Comparison of ENCODE assay signal across 9 cellular contexts in the genomic region with DNA sequence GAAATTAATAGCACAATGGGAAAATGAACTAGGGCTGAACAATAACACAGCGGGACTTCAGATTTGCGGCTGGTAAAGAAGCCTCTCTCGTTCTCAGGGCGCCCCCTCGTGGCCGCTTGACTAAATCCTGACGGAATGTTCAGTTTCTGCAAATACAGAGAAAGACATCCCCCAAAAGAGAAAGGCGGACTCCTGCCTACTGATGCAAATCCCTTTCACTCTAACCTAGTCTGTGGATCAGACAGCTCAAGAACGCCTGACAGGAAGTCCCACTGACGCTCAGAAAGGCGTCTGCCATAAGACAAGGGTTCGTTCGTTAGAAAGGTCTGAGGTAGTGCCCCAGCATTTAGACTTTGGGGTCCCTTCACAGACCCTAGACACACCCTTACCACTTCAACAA. TPM values are rescaled to one million over a fixed set of nuclear protein-coding genes. Genes with fewer than 3 reads are reported as not detected.
DNase-seq lines count a peak whose midpoint lies in the region; ATAC-seq and TF ChIP-seq lines count a peak whose summit lies in the region.
"Had no signal": no experiment of that assay in that cellular context is flagged by ENCODE, and none has a peak within 500 bp of the region (broad histone marks: within the 10 kb centered on the region; RNA-seq: fewer than 3 reads in every experiment).

No MANE protein-coding gene starts in this region.

- H3K27ac Mint-ChIP-seq in CD14-positive monocyte: no peak overlapping the region
- peak overlapping the region; percentile 0 for H3K27ac Mint-ChIP-seq in endodermal cell

- peak; percentile 51 for ATAC-seq in HG03571 (IDR thresholded peaks at IDR 0.05; ENCODE audit: unreplicated experiment)
- no peak for ATAC-seq in HG03039 (IDR thresholded peaks at IDR 0.05; ENCODE audit: unreplicated experiment)

- no peaks in the 10 kb centered on the region for H3K27me3 ChIP-seq in endodermal cell (ENCODE audit: control insufficient read depth, insufficient read depth, low read length, poor library complexity, severe bottlenecking)

- TF ChIP-seq CTCF in CD14-positive monocyte (IDR thresholded peaks at IDR 0.05) (peak; percentile 90), endodermal cell (conservative IDR thresholded peaks at IDR 0.05) (peak; percentile 96)

- H3K36me3 ChIP-seq in endodermal cell (ENCODE audit: control insufficient read depth, insufficient read depth, low read length): peaks cover 21% of the 10 kb centered on the region

- H3K27me3 Mint-ChIP-seq in CD14-positive monocyte (ENCODE audit: low read depth in 3 of 3): peaks cover 58 to 73% (median 60%) of the 10 kb centered on the region in 3 donors
- H3K27me3 Mint-ChIP-seq in endodermal cell (ENCODE audit: insufficient read depth): peaks cover 2% of the 10 kb centered on the region

- peak overlapping the region; percentile 93 for H3K9ac ChIP-seq in endodermal cell (ENCODE audit: extremely low read depth, low read length, poor library complexity, severe bottlenecking)

- DNase-seq in CD14-positive monocyte (ENCODE audit: low spot score) (no peak), NCI-H82 treated with DMSO at 0.1 percent for 48 hours (lab: John Stamatoyannopoulos, UW; ENCODE audit: unreplicated experiment) (peak; percentile 62), endodermal cell (peak; percentile 98), mesenteric fat pad (ENCODE audit: low spot score) (peak; percentile 95)
- DNase-seq in activated CD8-positive, alpha-beta memory T cell treated with anti-CD3 and anti-CD28 coated beads for 4 hours (ENCODE audit: low read depth in 2 of 2): peak; percentile 35 to 38
- DNase-seq in stimulated activated CD8-positive, alpha-beta memory T cell treated with anti-CD3 and anti-CD28 coated beads, Interleukin-12 subunit alpha, Interleukin-12 subunit beta, amount 100 ng/mL, for 24 hours (ENCODE audit: extremely low read depth): peak; percentile 42

- H3K9me3 ChIP-seq in endodermal cell (ENCODE audit: control insufficient read depth, low read length): no peaks in the 10 kb centered on the region

- H3K27ac ChIP-seq in endodermal cell (ENCODE audit: low read depth, low read length): no peak overlapping the region

- H3K9me3 Mint-ChIP-seq in CD14-positive monocyte: peaks cover 0 to 11% (median 5%) of the 10 kb centered on the region in 7 donors
- no peaks in the 10 kb centered on the region for H3K9me3 Mint-ChIP-seq in endodermal cell
- H3K9me3 Mint-ChIP-seq: IgD-negative memory B cell had no signal

- H3K4me1 Mint-ChIP-seq in CD14-positive monocyte (peaks cover 5% of the 10 kb centered on the region), endodermal cell (peaks cover 59% of the 10 kb centered on the region)

- H3K36me3 Mint-ChIP-seq in CD14-positive monocyte (no peaks in the 10 kb centered on the region), endodermal cell (ENCODE audit: low read depth) (no peaks in the 10 kb centered on the region)
- H3K36me3 Mint-ChIP-seq: IgD-negative memory B cell had no signal

- H3K4me1 ChIP-seq in endodermal cell (ENCODE audit: control insufficient read depth, insufficient read depth, low read length): peaks cover 28% of the 10 kb centered on the region

- peak overlapping the region; percentile 98 for H3K4me3 ChIP-seq in endodermal cell (ENCODE audit: low read length)

- H3K4me3 Mint-ChIP-seq in CD14-positive monocyte (peak overlapping the region in 1 of 2 donors; percentile 52), endodermal cell (peak overlapping the region; percentile 78)

- WGBS in endodermal cell (ENCODE audit: insufficient coverage in 1 of 2, insufficient read length in 1 of 2), 2 experiments: 3 to 4% methylated on average over 8 to 13 of the region's 13 CpGs

- intact Hi-C loops in CD14-positive monocyte (cut with micrococcal nuclease): loop anchor here in 1 of 2 donors (2.0 to 10.0 kb wide), 2 partner anchors 431 to 715 kb away; no protein-coding TSS in a partner anchor

RNA-seq across cellular contexts. Expression of a gene that starts 2.5 kb away (rescaled TPM):
- not detected for polyA plus RNA-seq in CD14-positive monocyte
- total RNA-seq in endodermal cell: 10 to 100 TPM; 14.0 to 16.8 TPM
- 29.7 TPM for polyA plus RNA-seq in endodermal cell (2013, experiment 1 of 2)
- polyA plus RNA-seq in endodermal cell (2013, experiment 2 of 2): 27.3 TPM
- 54.4 TPM for total RNA-seq in mesenteric fat pad
- polyA plus RNA-seq: IgD-negative memory B cell had no signal
